ENCODE assay signal across 15 cellular contexts in genomic region chr10:124994573-124995473, GRCh38. TPM values are rescaled to one million over a fixed set of nuclear protein-coding genes. Genes with fewer than 3 reads are reported as not detected.
DNase-seq lines count a peak whose midpoint lies in the region; ATAC-seq and TF ChIP-seq lines count a peak whose summit lies in the region.
"Had no signal": no experiment of that assay in that cellular context is flagged by ENCODE, and none has a peak within 500 bp of the region (broad histone marks: within the 10 kb centered on the region; RNA-seq: fewer than 3 reads in every experiment).

No MANE protein-coding gene starts in this region.

- TF ChIP-seq CTCF in osteocyte (IDR thresholded peaks at IDR 0.05) = no peak

- H3K4me1 Mint-ChIP-seq in osteocyte (ENCODE audit: unreplicated experiment) = peaks cover 9% of the 10 kb centered on the region

- H3K27ac Mint-ChIP-seq in osteocyte (ENCODE audit: unreplicated experiment) = peak overlapping the region; percentile 11

- H3K9me3 Mint-ChIP-seq in osteocyte (ENCODE audit: unreplicated experiment) = no peaks in the 10 kb centered on the region

- intact Hi-C loops in head of caudate nucleus (cut with DNase I) = loop anchor here (5.0 to 10.0 kb wide), 2 partner anchors 80 to 157 kb away; no protein-coding TSS in a partner anchor

- no peak overlapping the region for H3K4me3 Mint-ChIP-seq in osteocyte (ENCODE audit: unreplicated experiment)

- H3K27me3 Mint-ChIP-seq in osteocyte (ENCODE audit: unreplicated experiment) = no peaks in the 10 kb centered on the region

- ATAC-seq in GM18861 (IDR thresholded peaks at IDR 0.05; ENCODE audit: unreplicated experiment) = no peak

- H3K36me3 Mint-ChIP-seq in osteocyte (ENCODE audit: unreplicated experiment) = peaks cover 53% of the 10 kb centered on the region

- DNase-seq in GM03348 (ENCODE audit: low spot score) (peak; percentile 2), OCI-M1 (lab: John Stamatoyannopoulos, UW) (peak; percentile 5), head of caudate nucleus (peak in 23 of 42 donors; percentile 6 to 70 (median 53)), osteocyte (ENCODE audit: extremely low spot score, unreplicated experiment) (peak; percentile 66), mucosa of gallbladder (ENCODE audit: low spot score) (no peak), foreskin melanocyte (no peak)
- no peak for DNase-seq in stimulated activated naive CD4-positive, alpha-beta T cell (lab: John Stamatoyannopoulos, UW)
- DNase-seq: AML-193, DMS153, erythroblast, NCI-H187, NCI-H510A treated with DMSO at 0.1 percent for 48 hours, PC-9, SW 1271 had no signal

RNA-seq across cellular contexts. Expression of gene ZRANB1, which starts 52.9 kb away (rescaled TPM):
- total RNA-seq in osteocyte (26.4 and 26.8 TPM in 2 replicates), mucosa of gallbladder (17.7 TPM)

Comparison
In these comparisons a context has a peak if more than half of its experiments do, and no peak if none do; other contexts are left out.
1. DNase-seq: peak in GM03348 (single experiment), OCI-M1 (single experiment), head of caudate nucleus (23 of 42) and osteocyte (single experiment); none in mucosa of gallbladder (single experiment), foreskin melanocyte (single experiment) and stimulated activated naive CD4-positive, alpha-beta T cell (0 of 6).